ENCODE assay signal across 8 cellular contexts in genomic region chr1:25695066-25695990, GRCh38.
DNase-seq lines count a peak whose midpoint lies in the region; ATAC-seq and TF ChIP-seq lines count a peak whose summit lies in the region.

No MANE protein-coding gene starts in this region.

- H3K27me3 ChIP-seq in colonic mucosa (no peaks in the 10 kb centered on the region), lower lobe of right lung (ENCODE audit: low read depth) (no peaks in the 10 kb centered on the region)

- no peak overlapping the region for H3K9ac ChIP-seq in colonic mucosa (ENCODE audit: low read depth in 2 of 2, low read length in 2 of 2)

- TF ChIP-seq CTCF in AG09309 (IDR thresholded peaks at IDR 0.05; ENCODE audit: control insufficient read depth, insufficient read depth, low read depth, low read length, missing control alignments) (peak; percentile 45), colonic mucosa (IDR thresholded peaks at IDR 0.05) (no peak), lower lobe of right lung (IDR thresholded peaks at IDR 0.05) (peak; percentile 31)

- H3K4me1 ChIP-seq in colonic mucosa = no peaks in the 10 kb centered on the region
- H3K4me1 ChIP-seq in lower lobe of right lung = peaks cover 41% of the 10 kb centered on the region

- H3K36me3 ChIP-seq in colonic mucosa (no peaks in the 10 kb centered on the region), lower lobe of right lung (no peaks in the 10 kb centered on the region)

- H3K27ac ChIP-seq in colonic mucosa (peak overlapping the region; percentile 46), lower lobe of right lung (peak overlapping the region; percentile 82)

- ATAC-seq in lower lobe of right lung = peak; percentile 89 to 91

- H3K4me3 ChIP-seq in AG09309 (ENCODE audit: control insufficient read depth, low read depth, low read length) = no peak overlapping the region
- no peak overlapping the region for H3K4me3 ChIP-seq in colonic mucosa
- H3K4me3 ChIP-seq in lower lobe of right lung = no peak overlapping the region

- intact Hi-C loops in colonic mucosa (cut with DNase I) (no loop called here), lower lobe of right lung (cut with DNase I) (no loop called here)

- H3K9me3 ChIP-seq in colonic mucosa (no peaks in the 10 kb centered on the region), lower lobe of right lung (no peaks in the 10 kb centered on the region)

- DNase-seq in AG09309 (ENCODE audit: low read depth) (peak; percentile 96), HT1080 (ENCODE audit: low read depth) (peak; percentile 72), colonic mucosa (peak; percentile 55), lower lobe of right lung (peak; percentile 75), ureter (ENCODE audit: low spot score) (peak; percentile 79), SW480 (ENCODE audit: low spot score) (no peak), activated gamma-delta T cell treated with Interleukin-2 at 50 U/mL for 16 hours (no peak), NCI-H2029 treated with DMSO at 0.1 percent for 48 hours (lab: John Stamatoyannopoulos, UW) (no peak)

Comparison
In these comparisons a context has a peak if more than half of its experiments do, and no peak if none do; other contexts are left out.
1. DNase-seq: peak in AG09309 (single experiment), HT1080 (single experiment), colonic mucosa (single experiment), lower lobe of right lung (single experiment) and ureter (single experiment); none in SW480 (single experiment), activated gamma-delta T cell treated with Interleukin-2 at 50 U/mL for 16 hours (single experiment) and NCI-H2029 treated with DMSO at 0.1 percent for 48 hours (single experiment).